19 cellular contexts compared by ENCODE assay signal in the genomic region with DNA sequence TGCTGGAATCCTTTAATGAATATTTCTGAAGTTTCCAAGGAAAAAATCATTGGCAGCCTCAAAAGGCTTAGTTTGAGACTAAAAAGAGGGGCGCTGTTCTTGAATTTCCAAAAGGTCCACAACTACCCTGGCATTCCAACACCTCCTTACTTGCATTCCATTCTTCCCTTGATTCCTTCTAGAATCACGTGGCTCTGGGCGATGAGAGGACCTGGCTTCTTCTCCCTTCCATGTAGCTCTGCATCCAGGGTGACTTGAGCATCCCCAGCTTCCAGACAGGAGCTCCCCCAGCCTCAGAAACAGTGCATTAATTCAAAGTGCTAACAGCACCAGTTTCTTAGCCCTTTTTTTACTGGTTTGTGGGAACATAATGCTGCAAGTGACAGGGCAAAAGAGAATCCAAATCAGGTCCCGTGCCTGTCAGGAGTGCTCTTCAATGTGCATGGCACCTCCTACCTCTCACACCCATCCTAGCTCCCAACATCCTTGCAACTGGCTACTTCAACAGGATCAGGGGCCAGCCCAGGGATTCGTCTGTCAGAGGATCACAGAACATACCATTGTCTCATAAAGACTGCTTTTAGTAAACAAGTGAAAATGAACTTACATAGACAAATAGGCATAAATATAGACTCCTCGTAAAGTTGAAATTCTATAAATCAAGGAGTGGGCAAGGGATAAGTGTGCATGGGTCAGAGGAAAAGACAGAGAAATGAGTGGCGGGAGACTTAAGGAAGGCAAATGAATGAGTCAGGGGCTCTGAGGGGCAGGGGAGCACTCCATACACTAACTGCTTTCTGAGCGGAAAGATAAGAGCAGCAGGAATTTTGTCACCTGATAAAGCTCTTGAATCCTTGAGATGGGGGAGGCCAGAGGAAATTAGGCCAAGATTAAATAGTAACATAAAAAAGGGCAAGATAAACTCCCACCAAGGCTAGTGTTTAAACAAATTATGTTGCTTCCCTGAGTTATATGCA.
"Had no signal": no experiment of that assay in that cellular context is flagged by ENCODE, and none has a peak within 500 bp of the region (broad histone marks: within the 10 kb centered on the region; RNA-seq: fewer than 3 reads in every experiment).

No MANE protein-coding gene starts in this region.

- H3K9me3 ChIP-seq: tibial artery, uterus had no signal

- H3K4me3 ChIP-seq: tibial artery, uterus had no signal

- H3K27ac ChIP-seq: tibial artery, uterus, VCaP had no signal

- H3K36me3 ChIP-seq: tibial artery, uterus had no signal

- H3K27me3 ChIP-seq: tibial artery, uterus had no signal

- ATAC-seq: activated T-helper 17 cell treated with anti-CD3 and anti-CD28 coated beads, Interleukin-2, amount 50 U/mL, for 72 hours; natural killer cell treated with Interleukin-12 subunit alpha and Interleukin-12 subunit beta and Interleukin-15 and Interleukin-18, amount 100 ng/mL, for 72 hours; SK-N-SH treated with all-trans-retinoic acid at 6 μM for 48 hours; stimulated activated naive CD8-positive, alpha-beta T cell treated with anti-CD3 and anti-CD28 coated beads, Interleukin-15, Interleukin-2, amounts not matched to agents 100 U/mL and 50 U/mL, for 24 hours; T-cell had no signal

- FAIRE-seq: frontal cortex had no signal

- DNase-seq: activated CD4-positive, CD25-positive, alpha-beta regulatory T cell treated with anti-CD3 and anti-CD28 coated beads, Interleukin-2, amount 50 U/mL, for 72 hours; activated naive CD4-positive, alpha-beta T cell; activated naive CD8-positive, alpha-beta T cell treated with anti-CD3 and anti-CD28 coated beads, Interleukin-2, amount 10 ng/mL, durations not matched to agents 7 days and 5 days; activated T-cell treated with anti-CD3 and anti-CD28 coated beads, Interleukin-2, amount 50 U/mL, for 1 hour; amygdala; retina; stimulated activated CD4-positive, alpha-beta T cell treated with anti-CD3 and anti-CD28 coated beads, Interleukin-12 subunit alpha, Interleukin-12 subunit beta, amount 100 ng/mL, for 4 hours; stimulated activated CD4-positive, alpha-beta T cell treated with anti-CD3 and anti-CD28 coated beads, Interleukin-1b, Interleukin-23, amount 100 ng/mL, for 48 hours; stimulated activated naive CD8-positive, alpha-beta T cell treated with anti-CD3 and anti-CD28 coated beads, Interleukin-15, Interleukin-2, amounts not matched to agents 100 U/mL and 50 U/mL, for 24 hours; substantia nigra; T-cell; T-helper 9 cell; tibial artery; uterus had no signal
